In the genomic region with DNA sequence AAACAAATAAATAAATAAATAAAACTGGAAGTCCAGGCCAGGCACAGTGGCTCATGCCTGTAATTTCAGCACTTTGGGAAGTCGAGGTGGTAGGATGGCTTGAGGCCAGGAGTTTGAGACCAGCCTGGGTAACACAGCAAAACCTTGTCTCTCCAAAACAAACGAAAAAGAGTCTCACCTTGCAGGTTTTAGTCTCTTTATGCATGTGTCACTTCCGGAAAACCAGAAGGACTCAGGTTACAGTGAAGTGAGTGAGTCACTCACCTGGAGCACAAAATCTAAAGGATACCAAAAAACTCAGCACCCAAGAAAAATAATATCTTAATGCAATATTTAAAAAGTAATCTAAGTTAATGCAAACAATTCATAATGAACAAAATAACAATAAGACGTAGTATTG, we compare ENCODE assay signal across 1 cellular context.
TF ChIP-seq lines count a peak whose summit lies in the region.

No MANE protein-coding gene starts in this region.

TF ChIP-seq in HCT116, 20 proteins besides CTCF, POLR2A, EP300 and RAD21 (continued from another document):
- no peak for TF ChIP-seq REST (IDR thresholded peaks at IDR 0.05; ENCODE audit: low read depth)
- peak; percentile 80 for TF ChIP-seq FOSL1 (IDR thresholded peaks at IDR 0.05; ENCODE audit: low read depth)
- TF ChIP-seq TCF7L2 (IDR thresholded peaks at IDR 0.05; ENCODE audit: borderline replicate concordance, extremely low read depth, insufficient read depth, insufficient read length), result no peak
- TF ChIP-seq POLR2AphosphoS5 (IDR thresholded peaks at IDR 0.05; ENCODE audit: low read depth, low read length), result peak; percentile 26; the same call in 1 of the 2 replicates
- TF ChIP-seq JUND (IDR thresholded peaks at IDR 0.05), result peak; percentile 75
- TF ChIP-seq SRF (IDR thresholded peaks at IDR 0.05; ENCODE audit: low read depth), result no peak
- TF ChIP-seq CBX3 (IDR thresholded peaks at IDR 0.05; ENCODE audit: low read depth), result peak; percentile 64; the same call in 1 of the 2 replicates
